Comparison of ENCODE assay signal across 19 cellular contexts in genomic region chrX:10008483-10009056, GRCh38. TPM values are rescaled to one million over a fixed set of nuclear protein-coding genes. Genes with fewer than 3 reads are reported as not detected.
DNase-seq lines count a peak whose midpoint lies in the region; ATAC-seq, FAIRE-seq and TF ChIP-seq lines count a peak whose summit lies in the region.
"Had no signal": no experiment of that assay in that cellular context is flagged by ENCODE, and none has a peak within 500 bp of the region (broad histone marks: within the 10 kb centered on the region; RNA-seq: fewer than 3 reads in every experiment).

No MANE protein-coding gene starts in this region.

- H3K9me3 ChIP-seq in A549 (0 out of 3 replicates have a peak, but pooled peaks cover 3% of the 10 kb centered on the region), HEK293 (ENCODE audit: control insufficient read depth, insufficient read depth, low read depth, low read length) (no peaks in the 10 kb centered on the region)
- H3K9me3 ChIP-seq: SJCRH30 had no signal

- H3K4me1 ChIP-seq in A549 (peaks cover 65% of the 10 kb centered on the region), HEK293 (ENCODE audit: control insufficient read depth, insufficient read depth, low read length) (no peaks in the 10 kb centered on the region)

- WGBS in A549 (ENCODE audit: missing lambda C conversion rate) = 82% methylated on average over 2 of the region's 2 CpGs

- POLR2A ChIA-PET in A549 (lab: Yijun Ruan, JAX) = no interaction called here
- POLR2A ChIA-PET in HEK293 (lab: Yijun Ruan, JAX) = no interaction called here

- no peak for TF ChIP-seq EP300 in A549 (IDR thresholded peaks at IDR 0.05)

- TF ChIP-seq RAD21 in A549 (conservative IDR thresholded peaks at IDR 0.05 in 1 of 2, IDR thresholded peaks at IDR 0.05 in 1 of 2) = no peak

- H3K4me3 ChIP-seq in A549 (no peak overlapping the region), HEK293 (ENCODE audit: low read depth, low read length) (no peak overlapping the region), fibroblast of the aortic adventitia (ENCODE audit: low read depth, low read length) (no peak overlapping the region), coronary artery (no peak overlapping the region)
- H3K4me3 ChIP-seq: SJCRH30 had no signal

- TF ChIP-seq CTCF in A549 (IDR thresholded peaks at IDR 0.05) (no peak), HEK293 (tag by site-specific recombination; IDR thresholded peaks at IDR 0.05) (no peak), fibroblast of the aortic adventitia (IDR thresholded peaks at IDR 0.05; ENCODE audit: insufficient read depth, low read length) (no peak), coronary artery (IDR thresholded peaks at IDR 0.05) (no peak)

- H3K36me3 ChIP-seq in HEK293 (ENCODE audit: control insufficient read depth in 2 of 2, insufficient read depth in 1 of 2, low read length in 2 of 2) = no peaks in the 10 kb centered on the region
- H3K36me3 ChIP-seq: SJCRH30 had no signal

- CTCF ChIA-PET in A549 (lab: Yijun Ruan, JAX) = interaction anchor here (0.6 to 1.0 kb wide), 3 partner anchors 105 to 112 kb away, joined by 3 to 4 read pairs (median 4); no protein-coding TSS in a partner anchor
- CTCF ChIA-PET in HEK293 (lab: Yijun Ruan, JAX) = interaction anchor here (1.0 kb wide), 1 partner anchor 111 kb away, joined by 6 read pairs; no protein-coding TSS in a partner anchor

- H3K27ac ChIP-seq in A549 (peak overlapping the region; percentile 29 to 84; a peak in 3 of 6 replicates), HEK293 (ENCODE audit: extremely low read depth, low read depth, low read length) (no peak overlapping the region), coronary artery (no peak overlapping the region)
- H3K27ac ChIP-seq: SJCRH30 had no signal

- DNase-seq in A549 (ENCODE audit: low read depth in 1 of 2, low spot score in 1 of 2) = no peak
- peak; percentile 80 for DNase-seq in amniotic epithelial cell (ENCODE audit: low read depth)
- DNase-seq in fibroblast of the aortic adventitia (ENCODE audit: low read depth) = peak; percentile 82
- DNase-seq in coronary artery (ENCODE audit: low spot score) = no peak
- DNase-seq in NCI-H2196 treated with DMSO at 0.1 percent for 48 hours (lab: John Stamatoyannopoulos, UW; ENCODE audit: unreplicated experiment) = no peak
- DNase-seq: DMS79, GF-D8, MV-4-11, NCI-H1417 treated with DMSO at 0.1 percent for 48 hours, NCI-H2029, NCI-H2171 treated with DMSO at 0.1 percent for 48 hours, RPMI8226, SJCRH30 had no signal

- FAIRE-seq in A549 (lab: Jason Lieb, UNC) = no peak

- no peak for ATAC-seq in A549
- ATAC-seq in HG03521 (IDR thresholded peaks at IDR 0.05; ENCODE audit: unreplicated experiment) = no peak
- no peak for ATAC-seq in HG03135 (IDR thresholded peaks at IDR 0.05; ENCODE audit: unreplicated experiment)

- no peak for TF ChIP-seq POLR2A in A549 (IDR thresholded peaks at IDR 0.05; ENCODE audit: low read length)

- no peak overlapping the region for H3K4me2 ChIP-seq in A549

TF ChIP-seq in A549, 52 proteins besides CTCF, POLR2A, EP300 and RAD21:
- no peak for TF ChIP-seq ZSCAN20 (CRISPR knock-in tag; IDR thresholded peaks at IDR 0.05)
- no peak for TF ChIP-seq REST (IDR thresholded peaks at IDR 0.05)
TF ChIP-seq in A549: peak in this region for 0.

TF ChIP-seq in HEK293, 187 proteins besides CTCF, POLR2A, EP300 and RAD21:
- TF ChIP-seq ZNF10 (tag by site-specific recombination; IDR thresholded peaks at IDR 0.05) (peak; percentile 74), SP2 (tag by site-specific recombination; IDR thresholded peaks at IDR 0.05) (no peak)

RNA-seq across cellular contexts. Expression of gene CLDN34, which starts 41.4 kb away (rescaled TPM):
- polyA plus RNA-seq in A549 (2011; rRNA removed) (not detected in 2 replicates), A549 (2017; fragmentation: RNase III; extraction: RNeasy Plus Mini Kit Qiagen cat#74134 plus additional on column Dnase treatment) (not detected in 3 replicates)
- not detected in 2 replicates for polyA plus RNA-seq in A549 (2012; cell fraction: cytosol; rRNA removed)
- not detected in 2 replicates for polyA plus RNA-seq in A549 (2012; cell fraction: nucleus; rRNA removed)
- polyA minus RNA-seq in A549 (2011; rRNA and poly(A)+ RNA removed) = not detected in 2 replicates
- total RNA-seq in fibroblast of the aortic adventitia (ENCODE audit: low replicate concordance) = not detected in 2 replicates
- total RNA-seq: A673, LHCN-M2, OCI-LY7, SJCRH30 had no signal

Comparison
In these comparisons a context has a peak if more than half of its experiments do, and no peak if none do; other contexts are left out.
1. DNase-seq: peak in amniotic epithelial cell (single experiment) and fibroblast of the aortic adventitia (single experiment); none in A549 (0 of 2), coronary artery (single experiment) and NCI-H2196 treated with DMSO at 0.1 percent for 48 hours (single experiment).
2. H3K27ac ChIP-seq: peak in A549 (2 of 2); none in HEK293 (single experiment) and coronary artery (0 of 2).